8 cellular contexts compared by ENCODE assay signal in the genomic region with DNA sequence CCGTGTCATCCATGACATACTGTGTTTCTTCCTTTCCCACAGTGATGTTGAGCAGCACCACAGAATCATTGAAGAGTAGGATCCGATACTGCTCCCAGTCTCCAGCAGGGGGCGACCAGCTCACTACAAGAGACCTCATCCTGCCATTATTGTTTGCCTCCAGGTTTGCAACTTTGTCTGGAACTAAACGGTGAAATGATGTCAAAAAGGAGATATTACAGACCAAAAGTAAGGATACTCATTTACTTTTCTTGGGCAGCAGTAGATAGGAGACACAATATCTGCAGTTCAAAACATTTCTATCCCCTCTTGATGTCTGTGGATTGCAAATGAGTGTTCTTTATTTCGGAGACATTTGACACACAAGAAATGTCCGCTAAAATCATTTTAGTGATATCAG. TPM values are rescaled to one million over a fixed set of nuclear protein-coding genes. Genes with fewer than 3 reads are reported as not detected.
DNase-seq lines count a peak whose midpoint lies in the region; ATAC-seq and TF ChIP-seq lines count a peak whose summit lies in the region.

No MANE protein-coding gene starts in this region.

- H2AFZ ChIP-seq in neural progenitor cell (replicated peaks), result peak overlapping the region; percentile 79

- ATAC-seq in GM19397 (IDR thresholded peaks at IDR 0.05; ENCODE audit: unreplicated experiment) (peak; percentile 90), HG03558 (IDR thresholded peaks at IDR 0.05; ENCODE audit: extremely low read depth, unreplicated experiment) (peak; percentile 78)

- peaks cover 7% of the 10 kb centered on the region for H3K27me3 Mint-ChIP-seq in neural progenitor cell (ENCODE audit: insufficient read depth, low read depth)

- H3K79me2 ChIP-seq in neural progenitor cell (ENCODE audit: low read depth), result no peaks in the 10 kb centered on the region

- no peak overlapping the region for H3K27ac ChIP-seq in neural progenitor cell
- no peak overlapping the region for H3K27ac ChIP-seq in suprapubic skin

- TF ChIP-seq POLR2A in suprapubic skin (IDR thresholded peaks at IDR 0.05), result no peak

- H3K9ac ChIP-seq in NT2/D1 (ENCODE audit: insufficient read length, low read depth) (no peak overlapping the region), neural progenitor cell (no peak overlapping the region)

- H3K36me3 Mint-ChIP-seq in neural progenitor cell, result peaks cover 3% of the 10 kb centered on the region

- DNase-seq in CMK (ENCODE audit: low read depth), result peak; percentile 31
- peak; percentile 78 for DNase-seq in NT2/D1 (ENCODE audit: low read depth, low spot score)
- peak; percentile 53 for DNase-seq in activated T-cell treated with anti-CD3 and anti-CD28 coated beads, Interleukin-2, amount 50 U/mL, for 1 hour
- DNase-seq in fibroblast of peridontal ligament (ENCODE audit: extremely low read depth), result peak; percentile 83
- peak; percentile 85 for DNase-seq in neural progenitor cell (ENCODE audit: low spot score)
- peak in 1 of 2 donors; percentile 73 for DNase-seq in suprapubic skin (ENCODE audit: low spot score in 2 of 2)

- H3F3A ChIP-seq in neural progenitor cell (ENCODE audit: low read depth), result no peaks in the 10 kb centered on the region

- H3K4me3 ChIP-seq in NT2/D1 (ENCODE audit: insufficient read length, low read depth) (no peak overlapping the region), neural progenitor cell (no peak overlapping the region), suprapubic skin (no peak overlapping the region)

- H3K27me3 ChIP-seq in NT2/D1 (ENCODE audit: insufficient read depth, insufficient read length) (no peaks in the 10 kb centered on the region), neural progenitor cell (no peaks in the 10 kb centered on the region), suprapubic skin (no peaks in the 10 kb centered on the region)

- no peak overlapping the region for H3K27ac Mint-ChIP-seq in neural progenitor cell

- WGBS in suprapubic skin, result 31% methylated on average over 6 of the region's 6 CpGs

- H3K4me2 ChIP-seq in neural progenitor cell, result no peak overlapping the region

- H3K4me3 Mint-ChIP-seq in neural progenitor cell, result no peak overlapping the region

- H3K9me3 Mint-ChIP-seq in neural progenitor cell, result peaks cover 6% of the 10 kb centered on the region

- no peaks in the 10 kb centered on the region for H3K4me1 Mint-ChIP-seq in neural progenitor cell

- H3K36me3 ChIP-seq in NT2/D1 (ENCODE audit: insufficient read depth, insufficient read length, low read length) (no peaks in the 10 kb centered on the region), neural progenitor cell (no peaks in the 10 kb centered on the region), suprapubic skin (no peaks in the 10 kb centered on the region)

- no peaks in the 10 kb centered on the region for H4K20me1 ChIP-seq in neural progenitor cell (ENCODE audit: low read depth)

- peak; percentile 91 for TF ChIP-seq CTCF in neural progenitor cell (IDR thresholded peaks at IDR 0.05)
- TF ChIP-seq CTCF in suprapubic skin (IDR thresholded peaks at IDR 0.05), result peak; percentile 64 to 73

- H3K4me1 ChIP-seq in NT2/D1 (ENCODE audit: insufficient read depth, insufficient read length), result no peaks in the 10 kb centered on the region
- H3K4me1 ChIP-seq in neural progenitor cell, result no peaks in the 10 kb centered on the region
- no peaks in the 10 kb centered on the region for H3K4me1 ChIP-seq in suprapubic skin

- TF ChIP-seq EP300 in suprapubic skin (IDR thresholded peaks at IDR 0.05), result no peak

- H3K9me3 ChIP-seq in NT2/D1 (ENCODE audit: insufficient read depth, low read length), result no peaks in the 10 kb centered on the region; the same call in 1 of the 2 replicates
- H3K9me3 ChIP-seq in neural progenitor cell (ENCODE audit: low read depth), result no peaks in the 10 kb centered on the region
- H3K9me3 ChIP-seq in suprapubic skin, result no peaks in the 10 kb centered on the region

RNA-seq across cellular contexts. Expression of gene PTPRB, which starts 47.2 kb away (rescaled TPM):
- total RNA-seq in neural progenitor cell (ENCODE audit: low replicate concordance) (0.06 TPM in 1 of 2 replicates, not detected in the other), suprapubic skin (10 to 100 TPM in 2 of 4 donors, 1 to 10 TPM in 2; 2.0 to 15.9 (median 8.0) TPM)
